8 cellular contexts compared by ENCODE assay signal in genomic region chr15:68053701-68053996, GRCh38. TPM values are rescaled to one million over a fixed set of nuclear protein-coding genes. Genes with fewer than 3 reads are reported as not detected.
A peak's percentile ranks its signal among the peaks of the same experiment; 100 is the strongest.
DNase-seq lines count a peak whose midpoint lies in the region; ATAC-seq and TF ChIP-seq lines count a peak whose summit lies in the region.

No MANE protein-coding gene starts in this region.

- CTCF ChIA-PET in HEK293 (lab: Yijun Ruan, JAX), result interaction anchor here (0.7 to 1.8 kb wide), 5 partner anchors 9 to 191 kb away, joined by 3 to 5 read pairs (median 3); no protein-coding TSS in a partner anchor

- no peaks in the 10 kb centered on the region for H3K27me3 ChIP-seq in brain microvascular endothelial cell (replicated peaks)
- H3K27me3 ChIP-seq in mucosa of rectum (ENCODE audit: control insufficient read depth in 2 of 2, insufficient read depth in 2 of 2, low read length in 2 of 2), result no peaks in the 10 kb centered on the region

- peak overlapping the region in 1 of 2 donors; percentile 44 for H3K9ac ChIP-seq in mucosa of rectum (ENCODE audit: low read depth in 1 of 2, low read length in 2 of 2)

- H3K27ac ChIP-seq in HEK293 (ENCODE audit: extremely low read depth, low read depth, low read length) (peak overlapping the region; percentile 73; the same call in 1 of the 2 replicates), brain microvascular endothelial cell (no peak overlapping the region), mucosa of rectum (ENCODE audit: low read depth in 2 of 2, low read length in 2 of 2) (no peak overlapping the region)

- H3K36me3 ChIP-seq in HEK293 (ENCODE audit: control insufficient read depth in 2 of 2, insufficient read depth in 1 of 2, low read length in 2 of 2), result no peaks in the 10 kb centered on the region
- H3K36me3 ChIP-seq in brain microvascular endothelial cell (replicated peaks), result no peaks in the 10 kb centered on the region
- H3K36me3 ChIP-seq in mucosa of rectum (ENCODE audit: control insufficient read depth in 2 of 2, insufficient read depth in 2 of 2, low read length in 2 of 2), result no peaks in the 10 kb centered on the region

- in situ Hi-C loops in brain microvascular endothelial cell (cut with HindIII; ENCODE audit: low pct_ligation_motif_present, low sequenced_read_pairs), result no loop called here

- H3K4me3 ChIP-seq in HEK293 (ENCODE audit: low read depth, low read length), result peak overlapping the region; percentile 51
- H3K4me3 ChIP-seq in brain microvascular endothelial cell (ENCODE audit: low read depth, low read length), result peak overlapping the region; percentile 86
- peak overlapping the region; percentile 69 to 94 for H3K4me3 ChIP-seq in mucosa of rectum (ENCODE audit: low read length in 2 of 2)

- H3K4me1 ChIP-seq in HEK293 (ENCODE audit: control insufficient read depth, insufficient read depth, low read length), result peaks cover 36% of the 10 kb centered on the region
- H3K4me1 ChIP-seq in mucosa of rectum (ENCODE audit: control insufficient read depth in 2 of 2, insufficient read depth in 2 of 2, low read length in 2 of 2), result peaks cover 6% of the 10 kb centered on the region in 2 donors

- TF ChIP-seq CTCF in HEK293 (tag by site-specific recombination; IDR thresholded peaks at IDR 0.05) (no peak), brain microvascular endothelial cell (IDR thresholded peaks at IDR 0.05; ENCODE audit: low read depth, low read length, missing control alignments) (no peak)

- POLR2A ChIA-PET in HEK293 (lab: Yijun Ruan, JAX), result interaction anchor here (0.5 to 2.5 kb wide), 22 partner anchors 8 to 410 kb away, joined by 3 to 11 read pairs (median 4); partner anchors contain the start of gene FEM1B

- no peaks in the 10 kb centered on the region for H3K9me3 ChIP-seq in HEK293 (ENCODE audit: control insufficient read depth, insufficient read depth, low read depth, low read length)
- H3K9me3 ChIP-seq in mucosa of rectum (ENCODE audit: control insufficient read depth in 2 of 2, low read length in 2 of 2), result no peaks in the 10 kb centered on the region

- DNase-seq in A172 (ENCODE audit: low spot score), result peak; percentile 2
- DNase-seq in brain microvascular endothelial cell, result no peak
- DNase-seq in NCI-H82 (lab: John Stamatoyannopoulos, UW), result no peak

- no peak for ATAC-seq in HG03354 (IDR thresholded peaks at IDR 0.05; ENCODE audit: poor library complexity, severe bottlenecking, unreplicated experiment)
- ATAC-seq in HG02970 (IDR thresholded peaks at IDR 0.05; ENCODE audit: low FRiP score, unreplicated experiment), result no peak
- no peak for ATAC-seq in HG03571 (IDR thresholded peaks at IDR 0.05; ENCODE audit: unreplicated experiment)

TF ChIP-seq in HEK293, 187 proteins besides CTCF, POLR2A, EP300 and RAD21:
- TF ChIP-seq PRDM1 (tag by site-specific recombination; IDR thresholded peaks at IDR 0.05) (peak; percentile 52; the same call in 1 of the 2 replicates), ZSCAN4 (tag by site-specific recombination; IDR thresholded peaks at IDR 0.05) (peak; percentile 11; the same call in 1 of the 2 replicates), ZNF394 (tag by site-specific recombination; IDR thresholded peaks at IDR 0.05; ENCODE audit: borderline replicate concordance) (no peak), ZBTB48 (tag by site-specific recombination; IDR thresholded peaks at IDR 0.05) (no peak), ZNF571 (tag by site-specific recombination; IDR thresholded peaks at IDR 0.05) (no peak), TCF7L2 (IDR thresholded peaks at IDR 0.05; ENCODE audit: borderline replicate concordance, low read depth, low read length) (no peak), ZNF561 (tag by site-specific recombination; IDR thresholded peaks at IDR 0.05; ENCODE audit: borderline replicate concordance) (peak; percentile 26; the same call in 1 of the 2 replicates), ZNF580 (tag by site-specific recombination; IDR thresholded peaks at IDR 0.05) (peak; percentile 49; the same call in 1 of the 2 replicates), ZNF501 (tag by site-specific recombination; IDR thresholded peaks at IDR 0.05) (peak; percentile 86), ZNF10 (tag by site-specific recombination; IDR thresholded peaks at IDR 0.05) (peak; percentile 92; the same call in 1 of the 2 replicates), OSR2 (tag by site-specific recombination; IDR thresholded peaks at IDR 0.05) (peak; percentile 54; the same call in 1 of the 2 replicates)
TF ChIP-seq in HEK293: peak in this region for 7.

RNA-seq across cellular contexts. Expression of gene PIAS1, which starts 0.5 kb away (rescaled TPM):
- total RNA-seq in A172 (2014; rRNA removed; shearing (Covaris generic)), result 6.8 and 12.4 TPM in 2 replicates
